Comparison of ENCODE assay signal across 24 cellular contexts in the genomic region with DNA sequence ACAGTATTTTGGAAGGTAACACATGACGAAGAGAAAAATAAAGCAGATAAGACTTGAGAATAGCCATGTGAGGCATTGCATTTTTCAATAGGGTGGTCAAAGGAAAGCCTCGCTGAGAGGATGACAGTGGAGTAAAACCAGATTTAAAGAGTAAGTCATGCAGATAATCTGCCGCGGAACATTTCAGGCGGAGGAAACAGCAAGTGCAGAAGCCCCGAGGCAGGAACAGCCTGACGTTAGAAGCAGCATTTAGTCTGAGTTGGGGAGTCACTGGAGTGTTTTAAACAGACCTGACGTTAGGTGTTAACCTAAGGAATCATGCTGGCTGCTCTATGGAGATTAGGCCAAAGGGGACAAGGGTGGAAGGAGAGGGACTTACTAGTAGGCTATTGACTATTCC.
"Had no signal": no experiment of that assay in that cellular context is flagged by ENCODE, and none has a peak within 500 bp of the region (broad histone marks: within the 10 kb centered on the region; RNA-seq: fewer than 3 reads in every experiment).

No MANE protein-coding gene starts in this region.

- H3K4me3 Mint-ChIP-seq: activated CD4-positive, alpha-beta T cell treated with anti-CD3 and anti-CD28 coated beads, Interleukin-2, amount 10 ng/mL, durations not matched to agents 7 days and 5 days; activated T-cell treated with anti-CD3 and anti-CD28 coated beads, Interleukin-2, amount 50 U/mL, for 4 hours; stimulated activated naive CD8-positive, alpha-beta T cell treated with anti-CD3 and anti-CD28 coated beads, Interleukin-15, amount 100 ng/mL, for 72 hours had no signal

- H3K9me3 Mint-ChIP-seq: activated CD4-positive, alpha-beta T cell treated with anti-CD3 and anti-CD28 coated beads, Interleukin-2, amount 10 ng/mL, durations not matched to agents 7 days and 5 days; activated T-cell treated with anti-CD3 and anti-CD28 coated beads, Interleukin-2, amount 50 U/mL, for 4 hours; stimulated activated naive CD8-positive, alpha-beta T cell treated with anti-CD3 and anti-CD28 coated beads, Interleukin-15, amount 100 ng/mL, for 72 hours had no signal

- H3K27me3 ChIP-seq: ascending aorta, left lung, right lobe of liver, upper lobe of left lung had no signal

- H3K27ac Mint-ChIP-seq: activated CD4-positive, alpha-beta T cell treated with anti-CD3 and anti-CD28 coated beads, Interleukin-2, amount 10 ng/mL, durations not matched to agents 7 days and 5 days had no signal

- H3K9me3 ChIP-seq: ascending aorta, left lung, psoas muscle, right lobe of liver, upper lobe of left lung had no signal

- H3K27me3 Mint-ChIP-seq: activated CD4-positive, alpha-beta T cell treated with anti-CD3 and anti-CD28 coated beads, Interleukin-2, amount 10 ng/mL, durations not matched to agents 7 days and 5 days; stimulated activated naive CD8-positive, alpha-beta T cell treated with anti-CD3 and anti-CD28 coated beads, Interleukin-15, amount 100 ng/mL, for 72 hours had no signal

- H3K27ac ChIP-seq: ascending aorta, left lung, psoas muscle, right lobe of liver, upper lobe of left lung had no signal

- H3K4me3 ChIP-seq: ascending aorta, left lung, psoas muscle, right lobe of liver, upper lobe of left lung had no signal

- ATAC-seq: activated CD4-positive, CD25-positive, alpha-beta regulatory T cell treated with anti-CD3 and anti-CD28 coated beads, Interleukin-2, amount 50 U/mL, for 24 hours; activated T-cell treated with anti-CD3 and anti-CD28 coated beads, Interleukin-2, amount 50 U/mL, for 4 hours; left lung; psoas muscle; right lobe of liver; stimulated activated naive CD8-positive, alpha-beta T cell treated with anti-CD3 and anti-CD28 coated beads, Interleukin-15, amount 100 ng/mL, for 72 hours had no signal

- DNase-seq: activated CD4-positive, alpha-beta T cell treated with anti-CD3 and anti-CD28 coated beads, Interleukin-2, amount 10 ng/mL, durations not matched to agents 7 days and 5 days; activated CD8-positive, alpha-beta memory T cell treated with anti-CD3 and anti-CD28 coated beads, Interleukin-2, amount 50 U/mL, for 4 hours; activated effector memory CD4-positive, alpha-beta T cell treated with anti-CD3 and anti-CD28 coated beads, Interleukin-2, amount 50 U/mL, for 16 hours; activated naive CD4-positive, alpha-beta T cell treated with anti-CD3 and anti-CD28 coated beads, Interleukin-2, amount 50 U/mL, for 16 hours; activated T-cell treated with anti-CD3 and anti-CD28 coated beads, Interleukin-2, amount 50 U/mL, for 4 hours; cerebellar nuclear complex; cortex of kidney; erythroblast; foreskin melanocyte; glutamatergic neuron; hypothalamus; kidney; left lung; mammary epithelial cell; psoas muscle; right lobe of liver; small intestine; stimulated activated CD4-positive, alpha-beta T cell treated with anti-CD3 and anti-CD28 coated beads, Interleukin-15, amount 100 ng/mL, for 24 hours; stimulated activated CD4-positive, alpha-beta T cell treated with anti-CD3 and anti-CD28 coated beads, Interleukin-2, amount 100 ng/mL, for 48 hours; stimulated activated naive CD8-positive, alpha-beta T cell treated with anti-CD3 and anti-CD28 coated beads, Interleukin-15, amount 100 ng/mL, for 72 hours; T-helper 9 cell; upper lobe of left lung had no signal

- H3K4me1 ChIP-seq: ascending aorta, left lung, right lobe of liver had no signal
